Comparison of ENCODE assay signal across 7 cellular contexts in genomic region chr22:38924197-38924952, GRCh38. TPM values are rescaled to one million over a fixed set of nuclear protein-coding genes. Genes with fewer than 3 reads are reported as not detected.
DNase-seq lines count a peak whose midpoint lies in the region; ATAC-seq and TF ChIP-seq lines count a peak whose summit lies in the region.

No MANE protein-coding gene starts in this region.

- peaks cover 7% of the 10 kb centered on the region for H3K9me1 ChIP-seq in IMR-90 (ENCODE audit: insufficient read depth, low read length)

- H3K27ac ChIP-seq in IMR-90 (ENCODE audit: insufficient read depth, low read length) (peak overlapping the region; percentile 93), SJCRH30 (no peak overlapping the region), parathyroid adenoma (peak overlapping the region; percentile 72)

- H3K36me3 Mint-ChIP-seq in activated CD8-positive, alpha-beta memory T cell treated with anti-CD3 and anti-CD28 coated beads, Interleukin-2, amount 10 ng/mL, durations not matched to agents 7 days and 5 days, result no peaks in the 10 kb centered on the region

- H3K56ac ChIP-seq in IMR-90 (ENCODE audit: extremely low read depth, insufficient read depth, low read length), result peak overlapping the region; percentile 73

- no peaks in the 10 kb centered on the region for H3K79me1 ChIP-seq in IMR-90 (ENCODE audit: low read depth in 1 of 2, low read length in 2 of 2)

- no peak for TF ChIP-seq CTCF in IMR-90 (conservative IDR thresholded peaks at IDR 0.05; ENCODE audit: low read depth, low read length)
- TF ChIP-seq CTCF in fibroblast of pulmonary artery (IDR thresholded peaks at IDR 0.05; ENCODE audit: low read length, missing control alignments), result no peak
- TF ChIP-seq CTCF in parathyroid adenoma (IDR thresholded peaks at IDR 0.05), result no peak

- H3K23ac ChIP-seq in IMR-90 (ENCODE audit: low read depth, low read length), result peak overlapping the region; percentile 63

- peak overlapping the region; percentile 93 for H2BK120ac ChIP-seq in IMR-90 (ENCODE audit: low read depth, low read length)

- H3K27me3 Mint-ChIP-seq in activated CD8-positive, alpha-beta memory T cell treated with anti-CD3 and anti-CD28 coated beads, Interleukin-2, amount 10 ng/mL, durations not matched to agents 7 days and 5 days, result peaks cover 55% of the 10 kb centered on the region

- peak overlapping the region; percentile 10; the same call in 1 of the 2 replicates for H2AK5ac ChIP-seq in IMR-90 (ENCODE audit: low read depth, low read length)

- H3K18ac ChIP-seq in IMR-90 (ENCODE audit: low read depth, low read length), result peak overlapping the region; percentile 13; the same call in 1 of the 2 replicates

- intact Hi-C loops in IMR-90 (cut with micrococcal nuclease), result loop anchor here (2.0 kb wide), 1 partner anchor 52 kb away; the partner anchor contains the start of gene CBX6

- H3K4me2 ChIP-seq in IMR-90 (ENCODE audit: low read depth, low read length), result peak overlapping the region; percentile 80
- peak overlapping the region; percentile 52 for H3K4me2 ChIP-seq in parathyroid adenoma (ENCODE audit: low read length)

- 3% methylated on average over 5 of the region's 10 CpGs; no CpG with 5 or more reads in 1 of the 2 experiments for WGBS in IMR-90 (ENCODE audit: extremely low coverage in 2 of 2, insufficient read length in 1 of 2), 2 experiments

- POLR2A ChIA-PET in IMR-90 (lab: Charles Lee; ENCODE audit: unreplicated experiment), result interaction anchor here (0.6 kb wide), 1 partner anchor 27 kb away, joined by 3 read pairs; no protein-coding TSS in a partner anchor

- H4K20me1 ChIP-seq in IMR-90 (ENCODE audit: insufficient read depth, low read length), result peaks cover 4% of the 10 kb centered on the region; the same call in 1 of the 2 replicates

- H3K4me1 ChIP-seq in IMR-90 (ENCODE audit: control insufficient read depth, insufficient read depth, low read length), result peaks cover 6% of the 10 kb centered on the region
- peaks cover 24% of the 10 kb centered on the region for H3K4me1 ChIP-seq in SJCRH30
- peaks cover 9% of the 10 kb centered on the region for H3K4me1 ChIP-seq in parathyroid adenoma

- H4K8ac ChIP-seq in IMR-90 (ENCODE audit: low read depth in 2 of 2, low read length in 2 of 2), result peak overlapping the region; percentile 19 to 74; a peak in 3 of 4 replicates

- dilution Hi-C loops in IMR-90 (cut with HindIII; ENCODE audit: low sequenced_read_pairs, unreplicated experiment), result no loop called here

- TF ChIP-seq POLR2A in IMR-90 (IDR thresholded peaks at IDR 0.05; ENCODE audit: low read depth, low read length), result no peak

- H3K4me3 Mint-ChIP-seq in activated CD8-positive, alpha-beta memory T cell treated with anti-CD3 and anti-CD28 coated beads, Interleukin-2, amount 10 ng/mL, durations not matched to agents 7 days and 5 days, result no peak overlapping the region

- peak overlapping the region; percentile 25 for H4K5ac ChIP-seq in IMR-90 (ENCODE audit: low read depth, low read length)

- H3K27me3 ChIP-seq in IMR-90 (ENCODE audit: control insufficient read depth, insufficient read depth, low read length) (peaks cover 5% of the 10 kb centered on the region; the same call in 1 of the 2 replicates), SJCRH30 (no peaks in the 10 kb centered on the region), parathyroid adenoma (ENCODE audit: control insufficient read depth, insufficient read depth, low read length) (no peaks in the 10 kb centered on the region)

- peak overlapping the region; percentile 75 for H2AFZ ChIP-seq in IMR-90 (replicated peaks; ENCODE audit: low read length, poor library complexity)
- H2AFZ ChIP-seq in parathyroid adenoma, result peak overlapping the region; percentile 62

- H2BK15ac ChIP-seq in IMR-90 (ENCODE audit: low read depth, low read length), result peak overlapping the region; percentile 51; the same call in 1 of the 3 replicates

- H3K14ac ChIP-seq in IMR-90 (replicated peaks; ENCODE audit: low read depth, low read length), result peak overlapping the region; percentile 28

- no peak for TF ChIP-seq RAD21 in IMR-90 (IDR thresholded peaks at IDR 0.05; ENCODE audit: low read length)

- CTCF ChIA-PET in IMR-90 (lab: Yijun Ruan, JAX), result interaction anchor here (0.6 to 1.3 kb wide), 2 partner anchors 55 to 79 kb away, joined by 4 to 5 read pairs; no protein-coding TSS in a partner anchor
- CTCF ChIA-PET in activated CD8-positive, alpha-beta memory T cell treated with anti-CD3 and anti-CD28 coated beads, Interleukin-2, amount 10 ng/mL, durations not matched to agents 7 days and 5 days (lab: Charles Lee), result interaction anchor here (0.9 kb wide), 1 partner anchor 14 kb away, joined by 3 read pairs; no protein-coding TSS in a partner anchor

- no peaks in the 10 kb centered on the region for H3K79me2 ChIP-seq in parathyroid adenoma

- ATAC-seq in IMR-90 (ENCODE audit: low read depth), result peak; percentile 75
- no peak for ATAC-seq in activated CD8-positive, alpha-beta memory T cell treated with anti-CD3 and anti-CD28 coated beads, Interleukin-2, amount 10 ng/mL, durations not matched to agents 7 days and 5 days

- H3K9ac ChIP-seq in IMR-90 (ENCODE audit: low read depth, low read length) (peak overlapping the region; percentile 50), parathyroid adenoma (no peak overlapping the region)

- no TSS peak for BruUV-seq in IMR-90 (replicated peaks; lab: Mats Ljungman, UMichigan)

- H3K36me3 ChIP-seq in IMR-90 (ENCODE audit: control insufficient read depth, insufficient read depth, low read length) (no peaks in the 10 kb centered on the region), SJCRH30 (no peaks in the 10 kb centered on the region), parathyroid adenoma (ENCODE audit: control insufficient read depth, insufficient read depth, low read length) (no peaks in the 10 kb centered on the region)

- peak; percentile 90 for DNase-seq in IMR-90
- DNase-seq in SJCRH30, result peak; percentile 28 to 55
- DNase-seq in fibroblast of pulmonary artery (ENCODE audit: low read depth), result peak; percentile 90
- no peak for DNase-seq in NK-92 (lab: John Stamatoyannopoulos, UW; ENCODE audit: unreplicated experiment)
- no peak for DNase-seq in activated CD8-positive, alpha-beta memory T cell treated with anti-CD3 and anti-CD28 coated beads, Interleukin-2, amount 10 ng/mL, durations not matched to agents 7 days and 5 days
- DNase-seq in T-helper 2 cell, result no peak

- H2BK5ac ChIP-seq in IMR-90 (ENCODE audit: low read depth, low read length, poor library complexity, severe bottlenecking), result peak overlapping the region; percentile 65

- no peaks in the 10 kb centered on the region for H3K9me3 Mint-ChIP-seq in activated CD8-positive, alpha-beta memory T cell treated with anti-CD3 and anti-CD28 coated beads, Interleukin-2, amount 10 ng/mL, durations not matched to agents 7 days and 5 days (ENCODE audit: low read depth)

- H2AK9ac ChIP-seq in IMR-90 (replicated peaks; ENCODE audit: low read depth, low read length, poor library complexity), result peak overlapping the region; percentile 10

- H3K4ac ChIP-seq in IMR-90 (ENCODE audit: low read depth, low read length), result peak overlapping the region; percentile 95

- H3K4me3 ChIP-seq in IMR-90 (ENCODE audit: insufficient read depth, low read depth, low read length) (peak overlapping the region; percentile 7; the same call in 1 of the 2 replicates), SJCRH30 (no peak overlapping the region), fibroblast of pulmonary artery (replicated peaks; ENCODE audit: low read depth, low read length) (no peak overlapping the region), parathyroid adenoma (ENCODE audit: low read depth, low read length) (peak overlapping the region; percentile 35)

- in situ Hi-C loops in IMR-90 (cut with MboI; ENCODE audit: low sequenced_read_pairs), result no loop called here

- H2BK20ac ChIP-seq in IMR-90 (ENCODE audit: low read depth, low read length), result peak overlapping the region; percentile 11

- H3K4me1 Mint-ChIP-seq in activated CD8-positive, alpha-beta memory T cell treated with anti-CD3 and anti-CD28 coated beads, Interleukin-2, amount 10 ng/mL, durations not matched to agents 7 days and 5 days, result peaks cover 5% of the 10 kb centered on the region

- H3K27ac Mint-ChIP-seq in activated CD8-positive, alpha-beta memory T cell treated with anti-CD3 and anti-CD28 coated beads, Interleukin-2, amount 10 ng/mL, durations not matched to agents 7 days and 5 days, result no peak overlapping the region

- H3K9me3 ChIP-seq in IMR-90 (ENCODE audit: control insufficient read depth, insufficient read depth, low read length) (no peaks in the 10 kb centered on the region), SJCRH30 (replicated peaks) (no peaks in the 10 kb centered on the region), parathyroid adenoma (ENCODE audit: control insufficient read depth, low read length) (no peaks in the 10 kb centered on the region)

- peak overlapping the region; percentile 97 for H4K91ac ChIP-seq in IMR-90 (ENCODE audit: insufficient read depth, low read depth, low read length)

TF ChIP-seq in IMR-90, 13 proteins besides CTCF, POLR2A, EP300 and RAD21 (continues in another document):
- TF ChIP-seq MXI1 (IDR thresholded peaks at IDR 0.05; ENCODE audit: borderline replicate concordance, low read depth, low read length) (0 out of 2 replicates have a peak, but pooled peaks have one; percentile 68), BHLHE40 (IDR thresholded peaks at IDR 0.05; ENCODE audit: low read depth, low read length) (peak; percentile 89), CHD1 (IDR thresholded peaks at IDR 0.05; ENCODE audit: low read depth, low read length) (no peak)

RNA-seq across cellular contexts. Expression of gene APOBEC3A, which starts 33.0 kb away (rescaled TPM):
- not detected in 2 replicates for total RNA-seq in IMR-90 (2012; rRNA removed)
- not detected in 2 replicates for polyA plus RNA-seq in IMR-90 (2012; rRNA removed)
- not detected in 2 replicates for polyA plus RNA-seq in IMR-90 (2012; cell fraction: cytosol; rRNA removed)
- polyA plus RNA-seq in IMR-90 (2012; cell fraction: nucleus; rRNA removed; ENCODE audit: low replicate concordance), result not detected in 2 replicates
- total RNA-seq in SJCRH30 (2014; rRNA removed; shearing (Covaris generic)), result not detected in 2 replicates
- total RNA-seq in activated CD8-positive, alpha-beta memory T cell treated with anti-CD3 and anti-CD28 coated beads, Interleukin-2, amount 10 ng/mL, durations not matched to agents 7 days and 5 days, result not detected

RNA-seq across cellular contexts. Expression of gene CBX6, which starts 52.4 kb away (rescaled TPM):
- 15.2 and 17.5 TPM in 2 replicates for total RNA-seq in IMR-90 (2012; rRNA removed)
- polyA plus RNA-seq in IMR-90 (2012; rRNA removed), result 19.0 and 19.9 TPM in 2 replicates
- polyA plus RNA-seq in IMR-90 (2012; cell fraction: cytosol; rRNA removed), result 9.6 and 14.6 TPM in 2 replicates
- polyA plus RNA-seq in IMR-90 (2012; cell fraction: nucleus; rRNA removed; ENCODE audit: low replicate concordance), result 26.7 and 45.8 TPM in 2 replicates
- 37.7 and 40.5 TPM in 2 replicates for total RNA-seq in SJCRH30 (2014; rRNA removed; shearing (Covaris generic))
- 100 to 1,000 TPM in 1 of 2 experiments, 10 to 100 TPM in 1; 73.1 to 124 TPM for total RNA-seq in activated CD8-positive, alpha-beta memory T cell treated with anti-CD3 and anti-CD28 coated beads, Interleukin-2, amount 10 ng/mL, durations not matched to agents 7 days and 5 days

RNA-seq across cellular contexts. Expression of gene APOBEC3B, which starts 57.8 kb away (rescaled TPM):
- total RNA-seq in IMR-90 (2012; rRNA removed), result 17.2 and 17.6 TPM in 2 replicates
- 34.2 and 35.1 TPM in 2 replicates for polyA plus RNA-seq in IMR-90 (2012; rRNA removed)
- polyA plus RNA-seq in IMR-90 (2012; cell fraction: cytosol; rRNA removed), result 19.0 and 30.1 TPM in 2 replicates
- 11.0 and 11.8 TPM in 2 replicates for polyA plus RNA-seq in IMR-90 (2012; cell fraction: nucleus; rRNA removed; ENCODE audit: low replicate concordance)
- total RNA-seq in SJCRH30 (2014; rRNA removed; shearing (Covaris generic)), result 15.8 and 16.6 TPM in 2 replicates
- 10 to 100 TPM; 32.8 to 82.6 TPM for total RNA-seq in activated CD8-positive, alpha-beta memory T cell treated with anti-CD3 and anti-CD28 coated beads, Interleukin-2, amount 10 ng/mL, durations not matched to agents 7 days and 5 days

Comparison
In these comparisons a context has a peak if more than half of its experiments do, and no peak if none do; other contexts are left out.
1. DNase-seq: peak in IMR-90 (single experiment), SJCRH30 (2 of 2) and fibroblast of pulmonary artery (single experiment); none in NK-92 (single experiment), activated CD8-positive, alpha-beta memory T cell treated with anti-CD3 and anti-CD28 coated beads, Interleukin-2, amount 10 ng/mL, durations not matched to agents 7 days and 5 days (single experiment) and T-helper 2 cell (0 of 5).
2. H3K4me3 ChIP-seq: peak in IMR-90 (single experiment) and parathyroid adenoma (single experiment); none in SJCRH30 (single experiment) and fibroblast of pulmonary artery (single experiment).